9 cellular contexts compared by ENCODE assay signal in the genomic region with DNA sequence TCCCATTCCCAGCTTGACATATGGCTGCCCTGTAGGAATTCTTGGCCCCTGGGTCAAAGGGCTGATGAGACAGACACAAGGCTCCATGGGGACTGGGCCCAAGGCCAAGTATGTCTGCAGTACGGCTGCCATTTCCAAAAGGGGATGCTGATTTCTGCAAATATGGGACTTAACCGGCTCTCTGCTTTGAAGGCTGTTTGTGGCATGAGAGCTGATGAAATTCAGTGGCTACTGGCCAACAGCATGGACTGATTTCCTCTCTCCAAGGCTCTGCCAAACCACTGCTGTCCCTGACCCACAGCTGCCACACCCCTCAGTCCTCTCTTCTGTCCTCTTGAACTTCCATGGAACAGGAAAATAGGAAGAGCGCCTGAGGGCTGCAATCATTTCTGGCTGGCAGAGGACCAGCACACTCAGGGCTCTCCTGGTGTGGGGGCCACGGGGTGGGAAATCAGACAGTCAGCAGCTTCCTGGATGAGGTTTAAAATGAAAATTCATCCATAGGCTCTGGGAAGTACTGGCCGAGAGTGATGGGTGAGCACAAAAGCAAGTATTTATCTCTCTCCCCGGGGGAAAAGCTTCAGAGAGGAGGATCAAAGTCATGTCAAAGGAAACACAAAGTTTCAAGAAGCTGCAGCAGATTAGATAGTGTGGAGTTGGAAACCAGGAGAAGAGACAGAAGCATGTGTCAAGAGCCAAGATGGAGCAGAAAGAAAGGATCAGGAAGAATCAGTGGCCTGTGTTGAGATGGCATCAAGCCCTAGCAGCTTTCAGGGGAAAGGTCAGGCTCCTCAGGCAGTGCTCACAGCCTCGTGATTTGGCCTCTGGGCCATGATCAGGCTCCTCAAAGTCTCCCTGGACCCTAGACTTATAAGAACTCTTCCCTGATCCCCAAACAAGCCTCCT.
DNase-seq lines count a peak whose midpoint lies in the region; ATAC-seq and TF ChIP-seq lines count a peak whose summit lies in the region.
"Had no signal": no experiment of that assay in that cellular context is flagged by ENCODE, and none has a peak within 500 bp of the region (broad histone marks: within the 10 kb centered on the region; RNA-seq: fewer than 3 reads in every experiment).

No MANE protein-coding gene starts in this region.

- no peak overlapping the region for H3K4me3 Mint-ChIP-seq in CD4-positive, alpha-beta T cell

- intact Hi-C loops in mammary epithelial cell (cut with micrococcal nuclease) (no loop called here), lower leg skin (cut with DNase I; ENCODE audit: low total_unique reads) (no loop called here)
- intact Hi-C loops in CD4-positive, alpha-beta T cell (cut with DNase I, micrococcal nuclease), result no loop called here

- no peaks in the 10 kb centered on the region for H3K27me3 ChIP-seq in mammary epithelial cell (ENCODE audit: insufficient read depth, low read length)
- H3K27me3 ChIP-seq in CD4-positive, alpha-beta T cell (ENCODE audit: control insufficient read depth, insufficient read depth, low read length), result no peaks in the 10 kb centered on the region

- H3K79me2 ChIP-seq in mammary epithelial cell (ENCODE audit: insufficient read depth, low read length), result no peaks in the 10 kb centered on the region

- H3K36me3 Mint-ChIP-seq in CD4-positive, alpha-beta T cell (ENCODE audit: low read depth), result peaks cover 63% of the 10 kb centered on the region

- H4K20me1 ChIP-seq in mammary epithelial cell (ENCODE audit: insufficient read depth, low read length), result no peaks in the 10 kb centered on the region

- TF ChIP-seq POLR2A in lower leg skin (IDR thresholded peaks at IDR 0.05), result no peak

- CTCF ChIA-PET in mammary epithelial cell (lab: Charles Lee; ENCODE audit: low non-redundant PET), result no interaction called here
- CTCF ChIA-PET in CD4-positive, alpha-beta T cell (lab: Charles Lee), result interaction anchor here (0.9 kb wide), 1 partner anchor 18 kb away, joined by 3 read pairs; no protein-coding TSS in a partner anchor

- no peaks in the 10 kb centered on the region for H3K27me3 Mint-ChIP-seq in CD4-positive, alpha-beta T cell

- no peaks in the 10 kb centered on the region for H3K4me1 Mint-ChIP-seq in CD4-positive, alpha-beta T cell (ENCODE audit: low read depth)

- 19% methylated on average over 7 of the region's 7 CpGs for WGBS in mammary epithelial cell (ENCODE audit: low coverage, missing lambda C conversion rate)
- WGBS in lower leg skin, 2 donors, result 17 to 23% methylated on average over 7 of the region's 7 CpGs

- POLR2A ChIA-PET in CD4-positive, alpha-beta T cell (lab: Charles Lee), result interaction anchor here (0.6 kb wide), 1 partner anchor 18 kb away, joined by 3 read pairs; no protein-coding TSS in a partner anchor

- H3K4me2 ChIP-seq in mammary epithelial cell (ENCODE audit: insufficient read depth, low read depth, low read length), result peak overlapping the region; percentile 49

- no peak for ATAC-seq in CD4-positive, alpha-beta T cell (ENCODE audit: poor library complexity)
- no peak for ATAC-seq in GM18868 (IDR thresholded peaks at IDR 0.05; ENCODE audit: unreplicated experiment)
- ATAC-seq: GM12878 had no signal

- peaks cover 6% of the 10 kb centered on the region for H3K36me3 ChIP-seq in mammary epithelial cell (ENCODE audit: insufficient read depth, low read length)

- H3K4me3 ChIP-seq in AG10803 (ENCODE audit: low read length), result no peak overlapping the region
- no peak overlapping the region for H3K4me3 ChIP-seq in mammary epithelial cell (replicated peaks in 1 of 3; ENCODE audit: insufficient read depth in 1 of 3, low read depth in 2 of 3, low read length in 3 of 3)
- no peak overlapping the region for H3K4me3 ChIP-seq in lower leg skin (ENCODE audit: low read depth, poor library complexity, severe bottlenecking)
- H3K4me3 ChIP-seq: GM12878 had no signal

- dilution Hi-C loops in mammary epithelial cell (cut with HindIII; ENCODE audit: low sequenced_read_pairs), result no loop called here

- peaks cover 20% of the 10 kb centered on the region for H3K4me1 ChIP-seq in mammary epithelial cell (ENCODE audit: insufficient read depth, low read length)

- no TSS peak for BruUV-seq in mammary epithelial cell (replicated peaks; lab: Mats Ljungman, UMichigan)

- no peaks in the 10 kb centered on the region for H3K9me3 Mint-ChIP-seq in CD4-positive, alpha-beta T cell

- TF ChIP-seq CTCF in AG10803 (conservative IDR thresholded peaks at IDR 0.05; ENCODE audit: low read length), result no peak
- TF ChIP-seq CTCF in mammary epithelial cell (conservative IDR thresholded peaks at IDR 0.05 in 1 of 2, IDR thresholded peaks at IDR 0.05 in 1 of 2; ENCODE audit: extremely low read depth in 1 of 2, insufficient read depth in 1 of 2, low read depth in 1 of 2, low read length in 2 of 2), result no peak
- no peak for TF ChIP-seq CTCF in lower leg skin (IDR thresholded peaks at IDR 0.05)
- no peak for TF ChIP-seq CTCF in CD4-positive, alpha-beta T cell (IDR thresholded peaks at IDR 0.05)

- H3K9me3 ChIP-seq in mammary epithelial cell (replicated peaks; ENCODE audit: insufficient read depth, low read length), result no peaks in the 10 kb centered on the region
- no peaks in the 10 kb centered on the region for H3K9me3 ChIP-seq in CD4-positive, alpha-beta T cell (ENCODE audit: control insufficient read depth, low read length)

- DNase-seq in AG10803 (ENCODE audit: low read depth), result peak; percentile 99
- DNase-seq in NCI-H1105 treated with DMSO at 0.1 percent for 48 hours (lab: John Stamatoyannopoulos, UW), result peak; percentile 83
- peak; percentile 77 for DNase-seq in mammary epithelial cell
- DNase-seq in lower leg skin (ENCODE audit: low spot score in 2 of 2), result peak; percentile 92 to 96
- peak; percentile 88 for DNase-seq in ureter (ENCODE audit: low spot score)
- no peak for DNase-seq in CD4-positive, alpha-beta T cell
- DNase-seq in DMS53 treated with DMSO at 0.1 percent for 48 hours (lab: John Stamatoyannopoulos, UW; ENCODE audit: unreplicated experiment), result no peak

- in situ Hi-C loops in mammary epithelial cell (cut with MboI; ENCODE audit: low sequenced_read_pairs in 2 of 2), result no loop called here

- peak overlapping the region; percentile 22 for H3K27ac ChIP-seq in mammary epithelial cell (ENCODE audit: insufficient read depth, low read depth, low read length)
- no peak overlapping the region for H3K27ac ChIP-seq in CD4-positive, alpha-beta T cell (ENCODE audit: low read depth, low read length)

- H3K27ac Mint-ChIP-seq in CD4-positive, alpha-beta T cell, result no peak overlapping the region

- H2AFZ ChIP-seq in mammary epithelial cell (ENCODE audit: low read depth, low read length), result peak overlapping the region; percentile 24

- no peak overlapping the region for H3K9ac ChIP-seq in mammary epithelial cell (ENCODE audit: insufficient read depth, low read length)

Comparison
In these comparisons a context has a peak if more than half of its experiments do, and no peak if none do; other contexts are left out.
1. DNase-seq: peak in AG10803 (single experiment), NCI-H1105 treated with DMSO at 0.1 percent for 48 hours (single experiment), mammary epithelial cell (single experiment), lower leg skin (2 of 2) and ureter (single experiment); none in CD4-positive, alpha-beta T cell (0 of 10) and DMS53 treated with DMSO at 0.1 percent for 48 hours (single experiment).